ENCODE assay signal across 8 cellular contexts in the genomic region with DNA sequence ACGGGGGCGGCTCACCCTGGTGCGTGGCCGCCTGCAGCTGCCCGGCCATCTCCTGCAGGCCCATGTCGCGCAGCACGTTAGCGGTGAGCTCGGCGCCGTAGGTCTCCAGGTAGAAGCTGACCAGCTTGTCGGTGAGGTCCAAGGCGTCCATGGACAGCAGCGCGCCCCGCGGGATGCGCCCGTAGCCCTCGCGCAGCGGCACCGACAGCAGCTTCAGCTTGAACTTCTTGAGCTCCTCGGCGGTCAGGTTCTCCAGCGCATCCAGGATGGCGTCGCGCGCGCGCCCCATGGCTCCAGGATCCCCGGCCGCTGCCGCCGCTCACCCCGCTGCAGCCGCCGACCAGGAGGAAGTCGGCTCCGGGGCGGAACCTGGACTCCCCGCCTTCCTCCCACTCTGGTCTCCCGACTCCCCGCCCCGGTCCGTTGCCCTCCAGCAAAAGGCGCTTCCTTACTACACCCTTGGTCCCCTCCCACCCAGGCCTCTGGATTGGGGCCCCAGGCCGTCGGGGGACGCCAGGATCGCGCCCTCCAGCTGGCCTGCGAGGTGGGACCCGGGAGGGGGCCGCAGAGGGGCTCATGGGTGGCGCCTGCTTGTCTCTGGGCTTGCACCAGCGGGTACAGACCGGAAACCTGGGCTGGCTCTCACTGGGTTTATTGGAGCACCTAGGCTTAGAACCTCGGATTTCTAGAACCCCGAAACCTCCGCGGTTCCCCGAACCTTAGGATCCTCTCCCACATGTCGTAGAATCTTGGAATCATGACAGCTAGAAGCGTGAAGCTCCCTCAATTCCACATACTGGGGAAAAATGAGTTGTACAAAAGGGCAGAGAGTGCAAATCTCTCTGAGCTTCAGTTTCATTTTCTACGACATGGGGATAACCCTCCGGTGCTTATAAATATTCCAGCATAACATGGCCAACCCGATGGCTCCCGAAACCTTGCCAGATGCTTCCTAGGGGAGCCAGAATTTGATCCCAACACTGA. TPM values are rescaled to one million over a fixed set of nuclear protein-coding genes. Genes with fewer than 3 reads are reported as not detected.
DNase-seq lines count a peak whose midpoint lies in the region; ATAC-seq, FAIRE-seq and TF ChIP-seq lines count a peak whose summit lies in the region.

TSS of gene PYCARD (minus strand) at position 359 of the 984 bp plus-strand sequence. CDS start at position 289, 70 bp downstream.

- H3K27me3 Mint-ChIP-seq in GM23338 (ENCODE audit: insufficient read depth, low read depth, poor library complexity) (peaks cover 25% of the 10 kb centered on the region), immature natural killer cell (ENCODE audit: low read depth in 3 of 3) (peaks cover 4 to 10% (median 8%) of the 10 kb centered on the region in 3 donors)

- H4K20me1 ChIP-seq in GM23338 (replicated peaks; ENCODE audit: insufficient read depth) (peaks cover 30% of the 10 kb centered on the region; the same call in 1 of the 2 replicates), K562 (replicated peaks; ENCODE audit: control insufficient read depth, insufficient read depth, low read length) (peaks cover 15% of the 10 kb centered on the region), smooth muscle cell (ENCODE audit: low read depth) (peaks cover 44% of the 10 kb centered on the region)

- H2AFZ ChIP-seq in GM23338: peak within 1 kb of the TSS; percentile 94
- H2AFZ ChIP-seq in K562 (ENCODE audit: low read depth, low read length): peak within 1 kb of the TSS; percentile 84
- H2AFZ ChIP-seq in smooth muscle cell (ENCODE audit: low read depth): no peak within 1 kb of the TSS

- H3K79me2 ChIP-seq in GM23338 (replicated peaks; ENCODE audit: insufficient read depth) (no peaks in the 10 kb centered on the region), K562 (ENCODE audit: control insufficient read depth, insufficient read depth, low read length) (no peaks in the 10 kb centered on the region), smooth muscle cell (ENCODE audit: low read depth) (no peaks in the 10 kb centered on the region)

- H3K9ac ChIP-seq in K562 (ENCODE audit: insufficient read depth in 1 of 2, low read depth in 2 of 2, low read length in 2 of 2) (peak within 1 kb of the TSS; percentile 13 to 91; a peak in 3 of 4 replicates), smooth muscle cell (ENCODE audit: low read depth) (no peak within 1 kb of the TSS)

- H3K9me2 ChIP-seq in GM23338 (ENCODE audit: insufficient read depth): no peaks in the 10 kb centered on the region

- peak within 1 kb of the TSS; percentile 63; the same call in 1 of the 2 replicates for H3K27ac ChIP-seq in GM23338 (ENCODE audit: low read depth)
- H3K27ac ChIP-seq in K562 (ENCODE audit: extremely low read depth, low read depth, low read length): no peak within 1 kb of the TSS; the same call in 2 of the 3 replicates
- H3K27ac ChIP-seq in smooth muscle cell (ENCODE audit: low read depth): no peak within 1 kb of the TSS

- H3K27me3 ChIP-seq in GM23338 (ENCODE audit: insufficient read depth) (peaks cover 11% of the 10 kb centered on the region), K562 (ENCODE audit: control insufficient read depth in 2 of 2, insufficient read depth in 2 of 2, low read length in 2 of 2) (peaks cover 0 to 6% of the 10 kb centered on the region in 2 experiments; a peak in 2 of 5 replicates), smooth muscle cell (ENCODE audit: low read depth) (peaks cover 25% of the 10 kb centered on the region)

- TF ChIP-seq CTCF in GM23338 (conservative IDR thresholded peaks at IDR 0.05; ENCODE audit: low read depth in 2 of 2) (no peak), K562 (IDR thresholded peaks at IDR 0.05 in 2 of 3, conservative IDR thresholded peaks at IDR 0.05 in 1 of 3; ENCODE audit: insufficient read depth in 2 of 3, low read depth in 1 of 3, low read length in 3 of 3) (no peak), smooth muscle cell (IDR thresholded peaks at IDR 0.05; ENCODE audit: borderline replicate concordance, insufficient read depth, poor library complexity, severe bottlenecking) (no peak)

- ATAC-seq in GM23338 (peak; percentile 21), K562 (peak; percentile 22), HG02970 (IDR thresholded peaks at IDR 0.05; ENCODE audit: low FRiP score, unreplicated experiment) (no peak)

- FAIRE-seq in K562 (lab: Jason Lieb, UNC): no peak

- peak; percentile 88 for DNase-seq in GM03348 (ENCODE audit: low spot score)
- DNase-seq in GM23338 (ENCODE audit: low spot score): peak; percentile 66
- peak; percentile 84 for DNase-seq in NOMO-1 treated with dmso at 0.1 percent for 144 hours (lab: John Stamatoyannopoulos, UW; ENCODE audit: unreplicated experiment)
- peak; percentile 41 to 59 (median 57) for DNase-seq in K562 (ENCODE audit: extremely low read depth in 1 of 4, low spot score in 3 of 4)
- peak in 1 of 3 donors; percentile 48 for DNase-seq in immature natural killer cell
- no peak for DNase-seq in smooth muscle cell (lab: John Stamatoyannopoulos, UW; ENCODE audit: unreplicated experiment)
- no peak for DNase-seq in RKO (ENCODE audit: low spot score)

- WGBS in K562 (ENCODE audit: insufficient coverage, low coverage, missing lambda C conversion rate): 38% methylated on average over 46 of the region's 71 CpGs
- WGBS in smooth muscle cell (ENCODE audit: low lambda C conversion rate): 17% methylated on average over 63 of the region's 71 CpGs

- H3K9me3 ChIP-seq in K562 (replicated peaks; ENCODE audit: control insufficient read depth, insufficient read depth, low read depth, low read length): no peaks in the 10 kb centered on the region
- no peaks in the 10 kb centered on the region for H3K9me3 ChIP-seq in smooth muscle cell (replicated peaks; ENCODE audit: low read depth)

- H3K4me3 ChIP-seq in GM23338: peak within 1 kb of the TSS; percentile 82
- H3K4me3 ChIP-seq in K562: peak within 1 kb of the TSS; percentile 45
- peak within 1 kb of the TSS; percentile 55 for H3K4me3 ChIP-seq in smooth muscle cell

- TF ChIP-seq RAD21 in K562 (CRISPR knock-in tag; conservative IDR thresholded peaks at IDR 0.05 in 1 of 2, IDR thresholded peaks at IDR 0.05 in 1 of 2): no peak

- intact Hi-C loops in K562 (cut with micrococcal nuclease): loop anchor here (5.0 to 10.0 kb wide), 2 partner anchors 180 to 662 kb away; no protein-coding TSS in a partner anchor

- H3K9me1 ChIP-seq in K562 (ENCODE audit: control insufficient read depth, insufficient read depth, low read length): no peaks in the 10 kb centered on the region

- BruUV-seq in K562 (replicated peaks; lab: Mats Ljungman, UMichigan): no TSS peak

- peaks cover 16% of the 10 kb centered on the region for H3K4me1 ChIP-seq in GM23338 (ENCODE audit: insufficient read depth)
- peaks cover 20 to 33% of the 10 kb centered on the region in 2 experiments for H3K4me1 ChIP-seq in K562 (replicated peaks in 1 of 2; ENCODE audit: control insufficient read depth in 2 of 2, insufficient read depth in 2 of 2, low read length in 2 of 2)
- peaks cover 3% of the 10 kb centered on the region for H3K4me1 ChIP-seq in smooth muscle cell (ENCODE audit: low read depth)

- H3K36me3 Mint-ChIP-seq in GM23338 (ENCODE audit: low read depth) (peaks cover 23% of the 10 kb centered on the region), immature natural killer cell (peaks cover 0 to 9% (median 8%) of the 10 kb centered on the region in 3 donors)

- H3K27ac Mint-ChIP-seq in GM23338 (peak within 1 kb of the TSS; percentile 86; the same call in 1 of the 2 replicates), immature natural killer cell (peak within 1 kb of the TSS; percentile 78 to 91 (median 87))

- peaks cover 45% of the 10 kb centered on the region for H3F3A ChIP-seq in GM23338 (replicated peaks; ENCODE audit: low read depth)
- peaks cover 18% of the 10 kb centered on the region for H3F3A ChIP-seq in smooth muscle cell (ENCODE audit: low read depth)

- no peak for TF ChIP-seq EP300 in K562 (IDR thresholded peaks at IDR 0.05; ENCODE audit: low read length)

- POLR2A ChIA-PET in K562 (lab: Yijun Ruan, JAX): interaction anchor here (0.6 to 3.1 kb wide), 13 partner anchors 8 to 200 kb away, joined by 3 to 18 read pairs (median 4); partner anchors contain the start of genes FUS, PYDC1 and TRIM72

- CTCF ChIA-PET in K562 (lab: Yijun Ruan, JAX; ENCODE audit: low intra/inter-chr PET ratio): no interaction called here

- H3K4me3 Mint-ChIP-seq in GM23338: peak within 1 kb of the TSS; percentile 85
- peak within 1 kb of the TSS; percentile 88 to 92 (median 91) for H3K4me3 Mint-ChIP-seq in immature natural killer cell

- in situ Hi-C loops in K562 (cut with MboI): loop anchor here (5.0 kb wide), 1 partner anchor 90 kb away; no protein-coding TSS in a partner anchor

- no peak for TF ChIP-seq POLR2A in K562 (conservative IDR thresholded peaks at IDR 0.05)

- H3K4me2 ChIP-seq in GM23338 (peak within 1 kb of the TSS; percentile 89), K562 (ENCODE audit: insufficient read depth, low read length) (peak within 1 kb of the TSS; percentile 77), smooth muscle cell (peak within 1 kb of the TSS; percentile 93)

- H3K9me3 Mint-ChIP-seq in GM23338 (peaks cover 3% of the 10 kb centered on the region; the same call in 2 of the 3 replicates), immature natural killer cell (no peaks in the 10 kb centered on the region)

- H3K36me3 ChIP-seq in GM23338 (ENCODE audit: insufficient read depth) (no peaks in the 10 kb centered on the region), K562 (ENCODE audit: control insufficient read depth, insufficient read depth, low read length) (peaks cover 6% of the 10 kb centered on the region; the same call in 2 of the 3 replicates), smooth muscle cell (ENCODE audit: low read depth) (no peaks in the 10 kb centered on the region)

- peaks cover 15% of the 10 kb centered on the region for H3K4me1 Mint-ChIP-seq in GM23338
- peaks cover 49 to 51% of the 10 kb centered on the region in 2 donors for H3K4me1 Mint-ChIP-seq in immature natural killer cell

RNA-seq across cellular contexts. Expression of gene PYCARD, which starts in this region (rescaled TPM):
- 25.7 and 54.0 TPM in 2 replicates for total RNA-seq in GM23338 (2014; rRNA removed; shearing (Covaris generic))
- polyA plus RNA-seq in GM23338 (2016; fragmentation: Nextera tagmentation; extraction: Ambion mirVana): 53.1 and 56.7 TPM in 2 replicates
- total RNA-seq in K562 (2011; cell fraction: chromatin; rRNA removed; ENCODE audit: low replicate concordance): 0.56 and 0.97 TPM in 2 replicates
- total RNA-seq in K562 (2011; cell fraction: nucleolus; rRNA removed): 2.9 and 3.0 TPM in 2 replicates
- total RNA-seq in K562 (2011; cell fraction: nucleoplasm; rRNA removed): 1.1 and 1.4 TPM in 2 replicates
- total RNA-seq in K562 (2014; rRNA removed): 27.7 and 30.4 TPM in 2 replicates
- total RNA-seq in K562 (2014; rRNA removed; fragmentation: Illumina TruSeq; extraction: Trizol): 3.6 and 4.5 TPM in 2 replicates
- total RNA-seq in K562 (2015; rRNA removed; fragmentation: Illumina TruSeq; extraction: Trizol): 22.9 and 24.3 TPM in 2 replicates
- 15.4 and 16.5 TPM in 2 replicates for total RNA-seq in K562 (2021)
- polyA plus RNA-seq in K562 (2011; rRNA removed): 4.1 and 33.8 TPM in 2 replicates
- polyA plus RNA-seq in K562 (2011; cell fraction: cytosol; rRNA removed): 21.4 and 58.6 TPM in 2 replicates
- 5.5 and 35.3 TPM in 2 replicates for polyA plus RNA-seq in K562 (2011; cell fraction: nucleus; rRNA removed)
- polyA plus RNA-seq in K562 (2012): 35.1 and 67.9 TPM in 2 replicates
- 6.0 and 6.8 TPM in 2 replicates for polyA plus RNA-seq in K562 (2014; fragmentation: Illumina TruSeq; extraction: Trizol)
- 1 to 10 TPM; 1.3 to 1.6 TPM for polyA plus RNA-seq in K562 (2014; fragmentation: Nextera tagmentation; extraction: Ambion mirVana)
- 25.6 and 28.4 TPM in 2 replicates for polyA plus RNA-seq in K562 (2014; rRNA removed)
- 1.2 and 5.5 TPM in 2 replicates for polyA minus RNA-seq in K562 (2011; rRNA and poly(A)+ RNA removed)
- 2.9 and 23.3 TPM in 2 replicates for polyA minus RNA-seq in K562 (2011; cell fraction: cytosol; rRNA and poly(A)+ RNA removed)
- 1.3 and 10.3 TPM in 2 replicates for polyA minus RNA-seq in K562 (2011; cell fraction: nucleus; rRNA and poly(A)+ RNA removed)
- polyA plus RNA-seq in immature natural killer cell: 100 to 1,000 TPM in 2 of 3 donors, 10 to 100 TPM in 1; 91.2 to 133 (median 118) TPM
- 15.6 and 30.8 TPM in 2 replicates for total RNA-seq in smooth muscle cell
- polyA plus RNA-seq in smooth muscle cell: 10.1 and 30.2 TPM in 2 replicates

Comparison
In these comparisons a context has a peak if more than half of its experiments do, and no peak if none do; other contexts are left out.
1. DNase-seq: peak in GM03348 (single experiment), GM23338 (single experiment), NOMO-1 treated with dmso at 0.1 percent for 144 hours (single experiment) and K562 (4 of 4); none in smooth muscle cell (single experiment) and RKO (single experiment).
2. Peak in every context shown above with its lines, with median percentiles within 50 percentile points of each other: H3K4me2 ChIP-seq and H3K4me3 ChIP-seq.